Comparison of ENCODE assay signal across 19 cellular contexts in the genomic region with DNA sequence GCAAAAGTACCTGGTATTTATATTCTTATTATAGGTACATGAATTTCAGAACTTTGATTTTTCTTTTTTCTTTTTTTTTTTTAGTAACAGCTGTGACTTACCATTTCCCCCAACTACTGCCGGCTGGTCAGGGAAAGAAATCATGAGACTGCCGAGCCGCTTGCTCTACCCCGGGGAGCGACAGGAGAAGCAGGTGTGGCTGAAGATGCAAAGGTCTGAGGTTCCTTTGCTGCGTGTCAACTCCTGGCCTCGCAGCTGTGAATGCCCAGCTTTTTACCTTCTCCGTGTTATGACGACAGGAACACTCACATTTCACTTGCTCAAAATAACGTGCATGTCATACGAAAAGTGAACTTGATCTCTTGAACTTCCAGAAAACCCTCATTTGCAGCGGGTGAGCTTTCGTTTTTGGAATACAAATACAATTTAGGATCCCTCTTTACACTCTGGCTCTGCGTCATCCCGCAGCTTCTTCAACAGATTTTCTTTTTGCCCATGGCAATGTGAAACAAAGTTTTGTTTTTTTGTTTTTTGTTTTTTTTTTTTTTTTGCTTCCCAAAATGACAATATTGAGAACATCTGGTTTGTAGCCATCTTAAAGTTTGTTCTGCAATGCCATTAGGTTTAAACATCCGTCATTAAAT.
A peak's percentile ranks its signal among the peaks of the same experiment; 100 is the strongest.
DNase-seq lines count a peak whose midpoint lies in the region; ATAC-seq, FAIRE-seq and TF ChIP-seq lines count a peak whose summit lies in the region.
"Had no signal": no experiment of that assay in that cellular context is flagged by ENCODE, and none has a peak within 500 bp of the region (broad histone marks: within the 10 kb centered on the region; RNA-seq: fewer than 3 reads in every experiment).

No MANE protein-coding gene starts in this region.

- H3K4me1 Mint-ChIP-seq in activated T-cell treated with anti-CD3 and anti-CD28 coated beads, Interleukin-2, amount 50 U/mL, for 72 hours (ENCODE audit: low read depth) = peaks cover 8% of the 10 kb centered on the region
- peaks cover 6% of the 10 kb centered on the region for H3K4me1 Mint-ChIP-seq in stimulated activated effector memory CD8-positive, alpha-beta T cell treated with anti-CD3 and anti-CD28 coated beads, Interleukin-12 subunit alpha, Interleukin-12 subunit beta, amount 100 ng/mL, for 72 hours

- FAIRE-seq in keratinocyte (lab: Jason Lieb, UNC) = no peak
- FAIRE-seq: A549, endometrium, GM19239 had no signal

- H3K27ac ChIP-seq in keratinocyte (ENCODE audit: control insufficient read depth, insufficient read depth, low read length) = no peak overlapping the region
- H3K27ac ChIP-seq: A549, Peyer's patch, upper lobe of left lung had no signal

- no peak overlapping the region for H3K27ac Mint-ChIP-seq in activated T-cell treated with anti-CD3 and anti-CD28 coated beads, Interleukin-2, amount 50 U/mL, for 72 hours
- no peak overlapping the region for H3K27ac Mint-ChIP-seq in stimulated activated effector memory CD8-positive, alpha-beta T cell treated with anti-CD3 and anti-CD28 coated beads, Interleukin-12 subunit alpha, Interleukin-12 subunit beta, amount 100 ng/mL, for 72 hours
- H3K27ac Mint-ChIP-seq: CD4-positive, alpha-beta T cell had no signal

- H3K9me3 Mint-ChIP-seq in activated T-cell treated with anti-CD3 and anti-CD28 coated beads, Interleukin-2, amount 50 U/mL, for 72 hours = no peaks in the 10 kb centered on the region
- H3K9me3 Mint-ChIP-seq in stimulated activated effector memory CD8-positive, alpha-beta T cell treated with anti-CD3 and anti-CD28 coated beads, Interleukin-12 subunit alpha, Interleukin-12 subunit beta, amount 100 ng/mL, for 72 hours = no peaks in the 10 kb centered on the region
- H3K9me3 Mint-ChIP-seq: CD4-positive, alpha-beta T cell; neural crest cell had no signal

- no peak overlapping the region for H2AFZ ChIP-seq in keratinocyte (ENCODE audit: control insufficient read depth, low read length)

- intact Hi-C loops in Right ventricle myocardium superior (cut with DNase I) = no loop called here

- H3K27me3 ChIP-seq in keratinocyte (ENCODE audit: control insufficient read depth, extremely low read depth, insufficient read depth, low read length) = no peaks in the 10 kb centered on the region
- H3K27me3 ChIP-seq: Peyer's patch, upper lobe of left lung had no signal

- H4K20me1 ChIP-seq in keratinocyte (ENCODE audit: control insufficient read depth, extremely low read depth, insufficient read depth, low read length) = no peaks in the 10 kb centered on the region

- no peak for ATAC-seq in activated T-cell treated with anti-CD3 and anti-CD28 coated beads, Interleukin-2, amount 50 U/mL, for 72 hours (replicated peaks in 1 of 2)
- ATAC-seq in stimulated activated effector memory CD8-positive, alpha-beta T cell treated with anti-CD3 and anti-CD28 coated beads, Interleukin-12 subunit alpha, Interleukin-12 subunit beta, amount 100 ng/mL, for 72 hours = no peak
- no peak for ATAC-seq in Right ventricle myocardium superior (ENCODE audit: poor library complexity)
- no peak for ATAC-seq in HG03039 (IDR thresholded peaks at IDR 0.05; ENCODE audit: unreplicated experiment)
- no peak for ATAC-seq in GM18498 (IDR thresholded peaks at IDR 0.05; ENCODE audit: unreplicated experiment)
- ATAC-seq: A549 had no signal

- no peaks in the 10 kb centered on the region for H3K9me1 ChIP-seq in keratinocyte (ENCODE audit: control insufficient read depth, extremely low read depth, insufficient read depth, low read length)

- H3K27me3 Mint-ChIP-seq in activated T-cell treated with anti-CD3 and anti-CD28 coated beads, Interleukin-2, amount 50 U/mL, for 72 hours (ENCODE audit: low read depth) = peaks cover 31% of the 10 kb centered on the region

- H3K36me3 ChIP-seq in keratinocyte (ENCODE audit: control insufficient read depth in 2 of 2, extremely low read depth in 1 of 2, insufficient read depth in 2 of 2, low read length in 2 of 2) = no peaks in the 10 kb centered on the region
- H3K36me3 ChIP-seq: Peyer's patch, upper lobe of left lung had no signal

- no peaks in the 10 kb centered on the region for H3K9me3 ChIP-seq in keratinocyte (ENCODE audit: control insufficient read depth, low read depth, low read length)
- H3K9me3 ChIP-seq: A549, Peyer's patch, upper lobe of left lung had no signal

- no peaks in the 10 kb centered on the region for H3K36me3 Mint-ChIP-seq in activated T-cell treated with anti-CD3 and anti-CD28 coated beads, Interleukin-2, amount 50 U/mL, for 72 hours (ENCODE audit: insufficient read depth in 2 of 2)
- H3K36me3 Mint-ChIP-seq in stimulated activated effector memory CD8-positive, alpha-beta T cell treated with anti-CD3 and anti-CD28 coated beads, Interleukin-12 subunit alpha, Interleukin-12 subunit beta, amount 100 ng/mL, for 72 hours = no peaks in the 10 kb centered on the region

- dilution Hi-C loops in keratinocyte (cut with MboI; ENCODE audit: extremely low pct_ligation_motif_present, low sequenced_read_pairs) = no loop called here

- H3K9ac ChIP-seq in keratinocyte (ENCODE audit: control insufficient read depth, extremely low read depth, insufficient read depth, low read length) = no peak overlapping the region

- no peak for DNase-seq in activated T-cell treated with anti-CD3 and anti-CD28 coated beads, Interleukin-2, amount 50 U/mL, for 72 hours
- DNase-seq in activated T-cell treated with anti-CD3 and anti-CD28 coated beads, Interleukin-2, amount 50 U/mL, for 48 hours = no peak
- DNase-seq in OCI-M1 (lab: John Stamatoyannopoulos, UW) = peak; percentile 6
- no peak for DNase-seq in keratinocyte (ENCODE audit: low read depth, low spot score)
- no peak for DNase-seq in stimulated activated effector memory CD8-positive, alpha-beta T cell treated with anti-CD3 and anti-CD28 coated beads, Interleukin-12 subunit alpha, Interleukin-12 subunit beta, amount 100 ng/mL, for 72 hours (ENCODE audit: low spot score in 2 of 2)
- no peak for DNase-seq in Right ventricle myocardium superior
- DNase-seq: activated CD4-positive, alpha-beta T cell treated with anti-CD3 and anti-CD28 coated beads for 4 hours; activated naive CD4-positive, alpha-beta T cell treated with Interleukin-2 at 50 U/mL for 16 hours; CD4-positive, alpha-beta T cell; NCI-H146; stimulated activated naive CD4-positive, alpha-beta T cell; upper lobe of left lung had no signal

- H3K4me3 Mint-ChIP-seq in activated T-cell treated with anti-CD3 and anti-CD28 coated beads, Interleukin-2, amount 50 U/mL, for 72 hours = peak overlapping the region; percentile 41 to 61
- peak overlapping the region; percentile 14 for H3K4me3 Mint-ChIP-seq in stimulated activated effector memory CD8-positive, alpha-beta T cell treated with anti-CD3 and anti-CD28 coated beads, Interleukin-12 subunit alpha, Interleukin-12 subunit beta, amount 100 ng/mL, for 72 hours
- H3K4me3 Mint-ChIP-seq: CD4-positive, alpha-beta T cell; neural crest cell had no signal

- H3K4me1 ChIP-seq in keratinocyte (ENCODE audit: control insufficient read depth, extremely low read depth, insufficient read depth, low read length) = no peaks in the 10 kb centered on the region
- H3K4me1 ChIP-seq: A549, Peyer's patch, upper lobe of left lung had no signal

- no peak overlapping the region for H3K4me3 ChIP-seq in keratinocyte (ENCODE audit: control insufficient read depth in 2 of 3, extremely low read depth in 1 of 3, insufficient read depth in 2 of 3, low read depth in 1 of 3, low read length in 3 of 3)
- H3K4me3 ChIP-seq: A549, upper lobe of left lung had no signal

- H3K79me2 ChIP-seq in keratinocyte (ENCODE audit: control insufficient read depth, insufficient read depth, low read length) = no peaks in the 10 kb centered on the region

- no peak for TF ChIP-seq CTCF in keratinocyte (optimal IDR thresholded peaks at IDR 0.05 in 1 of 3, IDR thresholded peaks at IDR 0.05 in 1 of 3, conservative IDR thresholded peaks at IDR 0.05 in 1 of 3; ENCODE audit: extremely low read depth in 1 of 3, insufficient read depth in 2 of 3, low read length in 3 of 3)

- peak overlapping the region; percentile 7 for H3K4me2 ChIP-seq in keratinocyte (ENCODE audit: control insufficient read depth, extremely low read depth, insufficient read depth, low read depth, low read length)
- H3K4me2 ChIP-seq: A549 had no signal
